In the genomic region with DNA sequence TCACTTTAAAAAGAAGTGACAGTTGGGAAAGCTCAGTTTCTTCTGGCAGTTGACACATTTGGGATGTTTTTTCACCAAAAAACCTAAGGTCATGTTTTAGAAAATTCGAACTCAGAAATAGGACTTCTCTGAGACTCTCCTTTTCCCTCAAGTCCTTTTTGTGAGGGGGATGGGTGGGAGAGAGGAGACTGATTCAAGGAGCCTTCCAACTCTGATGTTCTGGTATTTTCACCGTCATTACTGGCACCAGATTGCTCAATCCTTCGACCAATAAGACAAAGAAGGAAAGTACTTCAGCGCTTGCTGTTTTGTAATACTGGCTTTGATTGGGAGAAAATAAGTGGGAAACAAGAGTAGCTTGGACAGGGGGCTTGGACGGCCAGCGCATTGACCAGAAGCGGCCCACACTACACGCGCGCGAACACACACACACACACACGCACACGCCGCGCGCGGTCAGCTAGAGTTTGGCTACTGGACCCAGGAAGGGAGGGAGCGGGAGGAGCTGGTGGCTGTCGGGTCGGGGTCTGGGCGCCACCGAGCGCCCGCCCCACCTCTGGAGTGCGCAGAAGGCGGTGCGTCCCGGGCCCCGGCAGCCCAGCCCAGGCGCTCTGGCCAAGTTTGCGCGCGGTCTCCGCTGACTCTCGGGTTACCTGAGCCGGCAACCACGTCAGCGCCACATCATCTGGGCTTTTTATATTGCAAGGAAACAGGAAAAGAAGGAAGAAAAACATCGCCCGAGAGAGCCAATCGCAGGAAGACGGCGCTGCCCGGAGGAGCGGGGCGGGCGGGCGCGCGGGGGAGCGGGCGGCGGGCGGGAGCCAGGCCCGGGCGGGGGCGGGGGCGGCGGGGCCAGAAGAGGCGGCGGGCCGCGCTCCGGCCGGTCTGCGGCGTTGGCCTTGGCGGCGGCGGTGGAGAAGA, we compare ENCODE assay signal across 9 cellular contexts. TPM values are rescaled to one million over a fixed set of nuclear protein-coding genes. Genes with fewer than 3 reads are reported as not detected.
DNase-seq lines count a peak whose midpoint lies in the region; ATAC-seq and TF ChIP-seq lines count a peak whose summit lies in the region.
"Had no signal": no experiment of that assay in that cellular context is flagged by ENCODE, and none has a peak within 500 bp of the region (broad histone marks: within the 10 kb centered on the region; RNA-seq: fewer than 3 reads in every experiment).

A gene (plus strand): TSS at position 855 of the 921 bp plus-strand sequence. CDS start 66 bp downstream, at position 921.

- H3K4me1 ChIP-seq in iPS-15b (ENCODE audit: control insufficient read depth, insufficient read depth, low read length) (no peaks in the 10 kb centered on the region), skeletal muscle tissue (ENCODE audit: control insufficient read depth in 3 of 3, insufficient read depth in 3 of 3, low read length in 3 of 3) (peaks cover 0 to 2% (median 2%) of the 10 kb centered on the region in 3 donors)

- no peak for TF ChIP-seq CTCF in AG10803 (conservative IDR thresholded peaks at IDR 0.05; ENCODE audit: low read length)
- no peak for TF ChIP-seq CTCF in astrocyte of the spinal cord (IDR thresholded peaks at IDR 0.05; ENCODE audit: low read depth, low read length)

- H3K9me3 ChIP-seq in iPS-15b (ENCODE audit: control insufficient read depth, insufficient read depth, low read length) (no peaks in the 10 kb centered on the region), skeletal muscle tissue (ENCODE audit: control insufficient read depth in 3 of 3, low read length in 3 of 3) (no peaks in the 10 kb centered on the region)

- peak; percentile 32 for ATAC-seq in GM18909 (IDR thresholded peaks at IDR 0.05; ENCODE audit: poor library complexity, unreplicated experiment)
- ATAC-seq in HG03565 (IDR thresholded peaks at IDR 0.05; ENCODE audit: unreplicated experiment) = no peak

- no peak within 1 kb of the TSS for H3K27ac ChIP-seq in skeletal muscle tissue (ENCODE audit: low read depth, low read length)

- in situ Hi-C loops in astrocyte of the spinal cord (cut with HindIII; ENCODE audit: low sequenced_read_pairs) = no loop called here

- H3K9ac ChIP-seq in iPS-15b (ENCODE audit: low read depth, low read length) = peak within 1 kb of the TSS; percentile 26
- peak within 1 kb of the TSS in 1 of 3 donors; percentile 12 for H3K9ac ChIP-seq in skeletal muscle tissue (ENCODE audit: low read depth in 1 of 3, low read length in 3 of 3)

- DNase-seq in AG10803 (ENCODE audit: low read depth) (peak; percentile 85), NCI-H1436 (lab: John Stamatoyannopoulos, UW) (peak; percentile 44), astrocyte of the spinal cord (ENCODE audit: low read depth, low spot score) (peak; percentile 88), T-helper 9 cell (no peak)

- H3K27me3 ChIP-seq in iPS-15b (ENCODE audit: control insufficient read depth, insufficient read depth, low read length) = peaks cover 12% of the 10 kb centered on the region
- peaks cover 16 to 19% (median 17%) of the 10 kb centered on the region in 3 donors for H3K27me3 ChIP-seq in skeletal muscle tissue (ENCODE audit: control insufficient read depth in 3 of 3, insufficient read depth in 3 of 3, low read length in 3 of 3)

- H3K4me3 ChIP-seq in AG10803 (ENCODE audit: low read length) = peak within 1 kb of the TSS; percentile 78
- peak within 1 kb of the TSS; percentile 72 for H3K4me3 ChIP-seq in astrocyte of the spinal cord (ENCODE audit: low read depth, low read length)
- H3K4me3 ChIP-seq in iPS-15b (ENCODE audit: low read depth, low read length) = peak within 1 kb of the TSS; percentile 82
- H3K4me3 ChIP-seq in skeletal muscle tissue (ENCODE audit: low read length in 3 of 3) = peak within 1 kb of the TSS; percentile 61 to 67 (median 67)

- H3K36me3 ChIP-seq in iPS-15b (ENCODE audit: control insufficient read depth, insufficient read depth, low read length) (no peaks in the 10 kb centered on the region), skeletal muscle tissue (ENCODE audit: control insufficient read depth in 3 of 3, insufficient read depth in 3 of 3, low read length in 3 of 3) (no peaks in the 10 kb centered on the region)

RNA-seq across cellular contexts. Expression of the gene that starts here (rescaled TPM):
- 1.6 TPM for total RNA-seq in skeletal muscle tissue
- total RNA-seq: LHCN-M2 had no signal
